In the genomic region with DNA sequence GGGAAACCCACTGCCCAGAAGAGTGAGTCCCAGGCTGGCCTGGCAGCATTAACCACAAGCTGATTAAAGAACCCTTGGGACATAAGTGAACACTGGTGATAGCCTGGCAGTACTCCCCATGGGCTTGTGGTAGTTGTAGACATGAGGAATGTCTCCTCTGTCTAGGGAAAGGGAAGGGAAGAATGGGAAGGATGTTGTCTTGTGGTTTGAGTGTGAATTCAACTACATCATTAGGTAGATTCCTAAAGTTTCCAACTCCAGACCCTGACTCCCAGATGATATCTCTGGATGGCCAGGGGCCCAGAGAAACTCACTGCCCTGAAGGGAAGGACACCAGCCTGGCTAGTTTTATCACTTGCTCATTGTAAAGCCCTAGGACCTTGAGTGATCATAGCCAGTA, we compare ENCODE assay signal across 24 cellular contexts.
"Had no signal": no experiment of that assay in that cellular context is flagged by ENCODE, and none has a peak within 500 bp of the region (broad histone marks: within the 10 kb centered on the region; RNA-seq: fewer than 3 reads in every experiment).

No MANE protein-coding gene starts in this region.

- H3K27ac ChIP-seq: coronary artery, dorsolateral prefrontal cortex, esophagus muscularis mucosa, foreskin keratinocyte, gastroesophageal sphincter, heart left ventricle, hepatocyte, left lung, lower lobe of right lung had no signal

- H3K4me1 Mint-ChIP-seq: immature natural killer cell, mesothelial cell of epicardium, naive B cell had no signal

- H3K4me1 ChIP-seq: esophagus muscularis mucosa, foreskin keratinocyte, gastroesophageal sphincter, heart left ventricle, left lung, lower lobe of right lung had no signal

- H2AFZ ChIP-seq: hepatocyte had no signal

- FAIRE-seq: colon, endothelial cell of umbilical vein, frontal cortex, keratinocyte had no signal

- H3K4me3 Mint-ChIP-seq: immature natural killer cell, mesothelial cell of epicardium, naive B cell had no signal

- H3K9me3 ChIP-seq: esophagus muscularis mucosa, gastroesophageal sphincter, left lung, lower lobe of right lung, mucosa of descending colon had no signal

- H3K36me3 ChIP-seq: esophagus muscularis mucosa, gastroesophageal sphincter, heart left ventricle, left lung, lower lobe of right lung had no signal

- H3K36me3 Mint-ChIP-seq: immature natural killer cell, mesothelial cell of epicardium, naive B cell had no signal

- ATAC-seq: foreskin keratinocyte, gastroesophageal sphincter, heart left ventricle, left cardiac atrium, left lung, left ventricle myocardium superior, lower lobe of right lung, mucosa of descending colon had no signal

- H3K27ac Mint-ChIP-seq: immature natural killer cell, mesothelial cell of epicardium, naive B cell had no signal

- H3K27me3 ChIP-seq: dorsolateral prefrontal cortex, esophagus muscularis mucosa, foreskin keratinocyte, gastroesophageal sphincter, heart left ventricle, hepatocyte, left lung had no signal

- H3K79me2 ChIP-seq: hepatocyte had no signal

- H3K27me3 Mint-ChIP-seq: naive B cell had no signal

- H3K4me2 ChIP-seq: hepatocyte had no signal

- DNase-seq: dermis blood vessel endothelial cell; dorsolateral prefrontal cortex; effector CD4-positive, alpha-beta T cell; effector memory CD4-positive, alpha-beta T cell; foreskin keratinocyte; heart left ventricle; hypothalamus; immature natural killer cell; left cardiac atrium; left lung; left ventricle myocardium superior; lower lobe of right lung; mesenchymal stem cell; mucosa of descending colon; naive B cell had no signal

- H3K4me3 ChIP-seq: coronary artery, dorsolateral prefrontal cortex, esophagus muscularis mucosa, gastroesophageal sphincter, heart left ventricle, hepatocyte, left lung, lower lobe of right lung, mucosa of descending colon had no signal
